ENCODE assay signal across 27 cellular contexts in the genomic region with DNA sequence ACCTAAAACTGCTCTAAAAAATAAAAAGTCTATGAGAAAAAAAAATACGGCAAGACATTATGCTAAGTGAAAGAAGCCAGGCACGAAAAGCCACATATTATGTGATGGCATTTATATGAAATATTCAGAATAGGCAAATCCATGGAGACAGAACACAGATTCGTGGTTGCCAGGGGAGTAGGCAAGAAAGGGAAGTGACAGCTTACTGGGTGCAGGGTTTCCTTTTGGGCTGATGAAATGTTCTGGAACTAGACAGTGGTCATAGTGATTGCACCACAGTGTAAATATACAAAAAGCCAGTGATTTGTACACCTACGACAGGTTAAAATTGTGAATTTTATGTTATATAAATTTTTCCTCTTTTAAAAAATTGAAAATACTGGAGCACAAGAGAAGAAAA. TPM values are rescaled to one million over a fixed set of nuclear protein-coding genes. Genes with fewer than 3 reads are reported as not detected.
DNase-seq lines count a peak whose midpoint lies in the region; FAIRE-seq and TF ChIP-seq lines count a peak whose summit lies in the region.
"Had no signal": no experiment of that assay in that cellular context is flagged by ENCODE, and none has a peak within 500 bp of the region (broad histone marks: within the 10 kb centered on the region; RNA-seq: fewer than 3 reads in every experiment).

No MANE protein-coding gene starts in this region.

- no peak for FAIRE-seq in frontal cortex (lab: Jason Lieb, UNC)
- FAIRE-seq: A549, GM12892 had no signal

- H3K27ac Mint-ChIP-seq in CD14-positive monocyte: peak overlapping the region in 4 of 7 donors; percentile 6 to 85 (median 55)
- H3K27ac Mint-ChIP-seq: CD8-positive, alpha-beta memory T cell; T-cell had no signal

- no peak overlapping the region for H3K4me3 Mint-ChIP-seq in CD14-positive monocyte
- H3K4me3 Mint-ChIP-seq: CD8-positive, alpha-beta memory T cell; T-cell had no signal

- no peak for TF ChIP-seq POLR2A in NB4 (IDR thresholded peaks at IDR 0.05; ENCODE audit: extremely low read depth, insufficient read length)

- no peak for DNase-seq in CD14-positive monocyte (ENCODE audit: low spot score)
- peak; percentile 16 for DNase-seq in NB4 (ENCODE audit: low read depth)
- DNase-seq in RPMI8226: peak; percentile 38
- peak; percentile 3 for DNase-seq in fibroblast of gingiva (ENCODE audit: low read depth)
- DNase-seq in NCI-H524 treated with DMSO at 0.1 percent for 48 hours (lab: John Stamatoyannopoulos, UW): no peak
- DNase-seq in DMS53 treated with DMSO at 0.1 percent for 48 hours (lab: John Stamatoyannopoulos, UW; ENCODE audit: unreplicated experiment): no peak
- DNase-seq in frontal cortex (ENCODE audit: low spot score in 2 of 2): no peak
- DNase-seq: AML-193; Calu3; CD8-positive, alpha-beta memory T cell; DND-41; GM23248; H7; NCI-H1092; NCI-H1417 treated with DMSO at 0.1 percent for 48 hours; NCI-H1694 treated with DMSO at 0.1 percent for 48 hours; NCI-H2081 treated with DMSO at 0.1 percent for 48 hours; NCI-H2171; NCI-H524; NCI-H82; PC-3; SJCRH30; T-cell had no signal

- peaks cover 1 to 15% (median 1%) of the 10 kb centered on the region in 3 donors for H3K27me3 Mint-ChIP-seq in CD14-positive monocyte (ENCODE audit: low read depth in 3 of 3)

- intact Hi-C loops in CD14-positive monocyte (cut with micrococcal nuclease): no loop called here

- peaks cover 0 to 2% (median 0%) of the 10 kb centered on the region in 7 donors for H3K9me3 Mint-ChIP-seq in CD14-positive monocyte
- H3K9me3 Mint-ChIP-seq: T-cell had no signal

- TF ChIP-seq CTCF in CD14-positive monocyte (IDR thresholded peaks at IDR 0.05): no peak
- TF ChIP-seq CTCF in NB4 (IDR thresholded peaks at IDR 0.05; ENCODE audit: low read depth, low read length): no peak

- H3K4me1 Mint-ChIP-seq in CD14-positive monocyte: peaks cover 10% of the 10 kb centered on the region
- H3K4me1 Mint-ChIP-seq: CD8-positive, alpha-beta memory T cell; T-cell had no signal

- H3K4me3 ChIP-seq in NB4 (ENCODE audit: low read depth, low read length): no peak overlapping the region
- H3K4me3 ChIP-seq: A549, GM23248, SJCRH30 had no signal

- H3K36me3 Mint-ChIP-seq in CD14-positive monocyte: no peaks in the 10 kb centered on the region
- H3K36me3 Mint-ChIP-seq: CD8-positive, alpha-beta memory T cell; T-cell had no signal

RNA-seq across cellular contexts. Expression of a gene that starts 41.4 kb away (rescaled TPM):
- not detected for polyA plus RNA-seq in CD14-positive monocyte
- total RNA-seq in frontal cortex: 2.4 TPM
- total RNA-seq: Calu3; HT-29; T-helper 2 cell treated with Interferon-gamma antibody and Interleukin-4, amounts not matched to agents 100 ng/mL and 5 ng/mL, for 36 hours had no signal

Comparison
In these comparisons a context has a peak if more than half of its experiments do, and no peak if none do; other contexts are left out.
1. DNase-seq: peak in NB4 (single experiment), RPMI8226 (single experiment) and fibroblast of gingiva (single experiment); none in CD14-positive monocyte (single experiment), NCI-H524 treated with DMSO at 0.1 percent for 48 hours (single experiment), DMS53 treated with DMSO at 0.1 percent for 48 hours (single experiment) and frontal cortex (0 of 2).